16 cellular contexts compared by ENCODE assay signal in the genomic region with DNA sequence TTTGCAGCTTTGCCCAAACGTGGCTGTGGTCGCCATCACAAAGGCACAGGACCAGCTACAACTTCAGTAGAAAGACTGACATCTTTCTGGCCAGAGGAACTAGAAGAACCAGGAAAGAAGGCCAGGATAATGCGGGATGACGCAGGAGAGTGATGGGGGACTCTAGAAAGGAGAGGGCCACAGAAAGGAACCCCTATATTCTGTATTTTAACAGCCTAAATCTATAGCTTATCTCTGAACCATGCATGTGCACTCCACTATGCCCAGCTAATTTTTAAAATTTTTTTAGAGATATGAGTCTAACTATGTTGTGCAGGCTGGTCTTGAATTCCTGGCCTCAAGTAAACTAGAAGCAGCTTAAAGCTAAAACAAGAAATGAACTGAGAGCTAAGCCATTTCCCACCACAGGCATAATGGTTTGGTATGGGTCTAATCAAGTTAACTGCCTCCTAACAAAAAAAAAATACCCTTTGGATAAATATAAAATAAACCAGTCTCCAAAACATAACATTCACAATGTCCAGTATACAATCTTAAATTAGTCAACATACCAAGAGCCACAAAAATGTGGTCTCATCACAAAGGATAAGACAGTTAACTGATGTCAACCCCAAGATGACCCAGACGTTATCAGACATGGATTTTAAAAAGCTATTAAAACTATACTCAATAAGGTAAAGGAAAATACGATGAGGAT. TPM values are rescaled to one million over a fixed set of nuclear protein-coding genes. Genes with fewer than 3 reads are reported as not detected.
DNase-seq lines count a peak whose midpoint lies in the region; FAIRE-seq and TF ChIP-seq lines count a peak whose summit lies in the region.
"Had no signal": no experiment of that assay in that cellular context is flagged by ENCODE, and none has a peak within 500 bp of the region (broad histone marks: within the 10 kb centered on the region; RNA-seq: fewer than 3 reads in every experiment).

No MANE protein-coding gene starts in this region.

- no peaks in the 10 kb centered on the region for H3K27me3 ChIP-seq in GM23248 (replicated peaks; ENCODE audit: insufficient read depth)
- H3K27me3 ChIP-seq in SJSA1 (replicated peaks): no peaks in the 10 kb centered on the region
- H3K27me3 ChIP-seq in smooth muscle cell (ENCODE audit: low read depth): no peaks in the 10 kb centered on the region
- H3K27me3 ChIP-seq: BE2C had no signal

- H4K20me1 ChIP-seq in GM23248 (ENCODE audit: insufficient read depth): no peaks in the 10 kb centered on the region
- no peaks in the 10 kb centered on the region for H4K20me1 ChIP-seq in smooth muscle cell (ENCODE audit: low read depth)

- H3K9me3 ChIP-seq in GM23248 (ENCODE audit: low read depth): no peaks in the 10 kb centered on the region
- H3K9me3 ChIP-seq in SJSA1 (replicated peaks): no peaks in the 10 kb centered on the region
- H3K9me3 ChIP-seq in smooth muscle cell (replicated peaks; ENCODE audit: low read depth): no peaks in the 10 kb centered on the region
- H3K9me3 ChIP-seq: BE2C had no signal

- DNase-seq in GM23248: no peak
- peak in 1 of 2 experiments; percentile 63 for DNase-seq in SJSA1 (ENCODE audit: low read depth in 1 of 2, low spot score in 2 of 2)
- DNase-seq in myocyte (ENCODE audit: low read depth): peak; percentile 7
- DNase-seq in smooth muscle cell (lab: John Stamatoyannopoulos, UW; ENCODE audit: unreplicated experiment): no peak
- no peak for DNase-seq in foreskin melanocyte
- no peak for DNase-seq in RCC 7860 (ENCODE audit: low spot score)
- no peak for DNase-seq in SKM-1 (lab: John Stamatoyannopoulos, UW; ENCODE audit: unreplicated experiment)
- DNase-seq: BE2C; CD4-positive, alpha-beta memory T cell; NCI-H1092; NCI-H146; NCI-H2081 treated with DMSO at 0.1 percent for 48 hours; NCI-H510A treated with DMSO at 0.1 percent for 48 hours; SHP77 treated with DMSO at 0.1 percent for 48 hours; SW 1271 had no signal

- H3K36me3 ChIP-seq in GM23248 (ENCODE audit: low read depth) (peaks cover 36% of the 10 kb centered on the region; the same call in 1 of the 2 replicates), SJSA1 (peaks cover 36% of the 10 kb centered on the region), smooth muscle cell (ENCODE audit: low read depth) (peaks cover 14% of the 10 kb centered on the region)

- no peak for FAIRE-seq in RCC 7860 (lab: Jason Lieb, UNC)

- H3K4me1 ChIP-seq in GM23248 (ENCODE audit: insufficient read depth): peaks cover 26% of the 10 kb centered on the region
- peaks cover 24% of the 10 kb centered on the region for H3K4me1 ChIP-seq in SJSA1 (replicated peaks)
- H3K4me1 ChIP-seq in smooth muscle cell (ENCODE audit: low read depth): peaks cover 10% of the 10 kb centered on the region
- H3K4me1 ChIP-seq: BE2C had no signal

- H3K79me2 ChIP-seq in GM23248 (ENCODE audit: insufficient read depth) (peaks cover 29% of the 10 kb centered on the region), smooth muscle cell (ENCODE audit: low read depth) (peaks cover 12% of the 10 kb centered on the region)

- H3K4me2 ChIP-seq in GM23248 (ENCODE audit: unreplicated experiment): peak overlapping the region; percentile 21
- peak overlapping the region; percentile 57 for H3K4me2 ChIP-seq in smooth muscle cell
- H3K4me2 ChIP-seq: KMS-11 had no signal

- WGBS in GM23248 (ENCODE audit: low coverage in 1 of 2, low lambda C conversion rate in 2 of 2, missing lambda C conversion rate in 2 of 2), 2 experiments: 78 to 84% methylated on average over 6 of the region's 6 CpGs
- WGBS in smooth muscle cell (ENCODE audit: low lambda C conversion rate): 83% methylated on average over 6 of the region's 6 CpGs

- H3K9ac ChIP-seq in GM23248 (peak overlapping the region; percentile 58), smooth muscle cell (ENCODE audit: low read depth) (peak overlapping the region; percentile 66)
- H3K9ac ChIP-seq: KMS-11 had no signal

- H3K4me3 ChIP-seq in GM23248: no peak overlapping the region
- no peak overlapping the region for H3K4me3 ChIP-seq in SJSA1
- no peak overlapping the region for H3K4me3 ChIP-seq in smooth muscle cell

- H3K27ac ChIP-seq in GM23248: peak overlapping the region; percentile 78
- peak overlapping the region; percentile 63 for H3K27ac ChIP-seq in SJSA1
- H3K27ac ChIP-seq in smooth muscle cell (ENCODE audit: low read depth): peak overlapping the region; percentile 81
- H3K27ac ChIP-seq: KMS-11 had no signal

- H3F3A ChIP-seq in GM23248 (ENCODE audit: insufficient read depth) (peaks cover 11% of the 10 kb centered on the region; the same call in 1 of the 2 replicates), smooth muscle cell (ENCODE audit: low read depth) (peaks cover 6% of the 10 kb centered on the region)

- no peaks in the 10 kb centered on the region for H3K9me2 ChIP-seq in GM23248 (ENCODE audit: insufficient read depth)

- H2AFZ ChIP-seq in GM23248 (no peak overlapping the region), smooth muscle cell (ENCODE audit: low read depth) (no peak overlapping the region)

- in situ Hi-C loops in GM23248 (cut with MboI): no loop called here

- TF ChIP-seq CTCF in smooth muscle cell (IDR thresholded peaks at IDR 0.05; ENCODE audit: borderline replicate concordance, insufficient read depth, poor library complexity, severe bottlenecking): no peak

RNA-seq across cellular contexts. Expression of gene LTN1, which starts 18.0 kb away (rescaled TPM):
- total RNA-seq in GM23248 (2014; rRNA removed; shearing (Covaris generic)): 20.4 and 26.0 TPM in 2 replicates
- polyA plus RNA-seq in GM23248 (2016; fragmentation: Nextera tagmentation; extraction: Ambion mirVana) (14.7 and 16.8 TPM in 2 replicates), smooth muscle cell (10.2 and 11.2 TPM in 2 replicates)
- 23.5 and 31.0 TPM in 2 replicates for total RNA-seq in SJSA1 (2014; rRNA removed; shearing (Covaris generic))
- total RNA-seq in myocyte (19.9 and 23.9 TPM in 2 replicates), smooth muscle cell (44.4 and 50.2 TPM in 2 replicates)
- 3.9 TPM for polyA plus RNA-seq in myocyte (2012)

RNA-seq across cellular contexts. Expression of gene RWDD2B, which starts 44.5 kb away (rescaled TPM):
- total RNA-seq in GM23248 (2014; rRNA removed; shearing (Covaris generic)): 15.9 and 16.0 TPM in 2 replicates
- polyA plus RNA-seq in GM23248 (2016; fragmentation: Nextera tagmentation; extraction: Ambion mirVana): 30.8 and 32.5 TPM in 2 replicates
- total RNA-seq in SJSA1 (2014; rRNA removed; shearing (Covaris generic)): 20.0 and 24.4 TPM in 2 replicates
- total RNA-seq in myocyte: 23.7 and 26.5 TPM in 2 replicates
- polyA plus RNA-seq in myocyte (2012): 20.6 TPM
- 6.1 and 11.8 TPM in 2 replicates for total RNA-seq in smooth muscle cell
- polyA plus RNA-seq in smooth muscle cell: 4.3 and 4.4 TPM in 2 replicates

RNA-seq across cellular contexts. Expression of gene USP16, which starts 49.8 kb away (rescaled TPM):
- 30.2 and 33.5 TPM in 2 replicates for total RNA-seq in GM23248 (2014; rRNA removed; shearing (Covaris generic))
- 36.8 and 46.8 TPM in 2 replicates for polyA plus RNA-seq in GM23248 (2016; fragmentation: Nextera tagmentation; extraction: Ambion mirVana)
- total RNA-seq in SJSA1 (2014; rRNA removed; shearing (Covaris generic)): 54.1 and 62.1 TPM in 2 replicates
- 39.2 and 47.8 TPM in 2 replicates for total RNA-seq in myocyte
- polyA plus RNA-seq in myocyte (2012): 12.0 TPM
- total RNA-seq in smooth muscle cell: 36.2 and 37.0 TPM in 2 replicates
- 24.8 and 25.9 TPM in 2 replicates for polyA plus RNA-seq in smooth muscle cell
